30 cellular contexts compared by ENCODE assay signal in the genomic region with DNA sequence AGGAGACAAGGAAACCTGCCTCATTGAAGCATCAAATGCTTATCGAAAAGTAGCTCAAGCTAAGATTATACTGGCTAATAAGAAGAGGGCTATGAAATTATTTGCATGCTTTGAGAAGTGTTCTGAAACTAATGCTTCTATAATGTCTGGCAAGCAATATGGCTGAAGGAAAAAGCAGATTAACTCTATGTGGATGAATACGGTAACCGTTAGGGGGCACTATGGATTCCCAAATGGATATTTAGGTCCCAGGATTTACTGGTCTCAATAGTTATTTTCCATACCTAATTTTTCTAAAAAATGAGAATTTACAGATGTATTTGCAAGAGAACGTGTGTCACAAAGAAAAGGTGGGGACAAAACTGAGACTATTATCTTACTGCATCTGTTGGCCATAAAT. TPM values are rescaled to one million over a fixed set of nuclear protein-coding genes. Genes with fewer than 3 reads are reported as not detected.
DNase-seq lines count a peak whose midpoint lies in the region; ATAC-seq, FAIRE-seq and TF ChIP-seq lines count a peak whose summit lies in the region.
"Had no signal": no experiment of that assay in that cellular context is flagged by ENCODE, and none has a peak within 500 bp of the region (broad histone marks: within the 10 kb centered on the region; RNA-seq: fewer than 3 reads in every experiment).

No MANE protein-coding gene starts in this region.

- H3K27ac ChIP-seq in H1 (ENCODE audit: low read depth, low read length) (no peak overlapping the region), brain microvascular endothelial cell (no peak overlapping the region)
- H3K27ac ChIP-seq: HL-60, lower lobe of right lung, neutrophil had no signal

- H3K4ac ChIP-seq in H1 (replicated peaks; ENCODE audit: insufficient read length, low read depth, low read length) = no peak overlapping the region

- CTCF ChIA-PET in H1 (lab: Charles Lee; ENCODE audit: partially characterized antibody) = interaction anchor here (0.6 to 1.7 kb wide), 9 partner anchors 9 to 1669 kb away, joined by 3 to 6 read pairs (median 4); a partner anchor contains a TSS

- peak; percentile 4 for DNase-seq in NCI-H146 (lab: John Stamatoyannopoulos, UW)
- no peak for DNase-seq in NCI-H146 treated with DMSO at 0.1 percent for 48 hours (lab: John Stamatoyannopoulos, UW; ENCODE audit: unreplicated experiment)
- DNase-seq in NCI-H460 (ENCODE audit: extremely low read depth, low read depth) = peak; percentile 12
- no peak for DNase-seq in H1 (ENCODE audit: low read depth in 1 of 2, low spot score in 2 of 2)
- DNase-seq in osteocyte (ENCODE audit: extremely low spot score, unreplicated experiment) = no peak
- no peak for DNase-seq in left lobe of liver (ENCODE audit: low spot score)
- no peak for DNase-seq in brain microvascular endothelial cell
- DNase-seq: 8988T; activated CD4-positive, alpha-beta T cell treated with anti-CD3 and anti-CD28 coated beads for 4 hours; activated CD8-positive, alpha-beta memory T cell treated with anti-CD3 and anti-CD28 coated beads, Interleukin-2, amount 10 ng/mL, durations not matched to agents 7 days and 5 days; activated naive CD4-positive, alpha-beta T cell treated with anti-CD3 and anti-CD28 coated beads, Interleukin-2, amount 50 U/mL, for 16 hours; AML-193; aorta; cerebellar nuclear complex; DND-41; effector CD4-positive, alpha-beta T cell; lower lobe of right lung; MM.1S; NCI-H1417 treated with DMSO at 0.1 percent for 48 hours; SHP77 treated with DMSO at 0.1 percent for 48 hours; stimulated activated CD4-positive, alpha-beta T cell treated with anti-CD3 and anti-CD28 coated beads, Interleukin-2, amount 100 ng/mL, for 48 hours; stimulated activated naive CD8-positive, alpha-beta T cell treated with anti-CD3 and anti-CD28 coated beads, Interleukin-15, Interleukin-2, amounts not matched to agents 100 U/mL and 50 U/mL, for 24 hours; T-cell had no signal

- no peak overlapping the region for H3K18ac ChIP-seq in H1 (ENCODE audit: extremely low read depth, low read length)

- TF ChIP-seq RAD21 in H1 (IDR thresholded peaks at IDR 0.05 in 1 of 2, conservative IDR thresholded peaks at IDR 0.05 in 1 of 2; ENCODE audit: low read depth in 2 of 2, low read length in 2 of 2) = peak in 1 of 2 experiments; percentile 30; a peak in 1 of 4 replicates

- H3K23me2 ChIP-seq in H1 (ENCODE audit: low read depth, low read length) = no peaks in the 10 kb centered on the region

- H3K27me3 ChIP-seq in H1 (replicated peaks in 1 of 4; ENCODE audit: control insufficient read depth in 3 of 4, extremely low read depth in 1 of 4, insufficient read depth in 3 of 4, low read length in 3 of 4) (no peaks in the 10 kb centered on the region), brain microvascular endothelial cell (replicated peaks) (peaks cover 3% of the 10 kb centered on the region)

- no peak for TF ChIP-seq EP300 in H1 (IDR thresholded peaks at IDR 0.05; ENCODE audit: borderline replicate concordance in 1 of 2, low read depth in 2 of 2, low read length in 2 of 2)

- no peaks in the 10 kb centered on the region for H4K20me1 ChIP-seq in H1 (replicated peaks in 1 of 2; ENCODE audit: control insufficient read depth in 1 of 2, insufficient read depth in 2 of 2, low read length in 2 of 2)

- peak in 1 of 3 experiments; percentile 9; a peak in 1 of 4 replicates for TF ChIP-seq CTCF in H1 (IDR thresholded peaks at IDR 0.05; ENCODE audit: control extremely low read depth in 1 of 3, insufficient read depth in 1 of 3, low read depth in 1 of 3, low read length in 3 of 3)
- peak; percentile 18 for TF ChIP-seq CTCF in osteocyte (IDR thresholded peaks at IDR 0.05)
- TF ChIP-seq CTCF in brain microvascular endothelial cell (IDR thresholded peaks at IDR 0.05; ENCODE audit: low read depth, low read length, missing control alignments) = no peak

- no peak overlapping the region for H3K4me3 ChIP-seq in H1 (ENCODE audit: extremely low read depth in 1 of 4, insufficient read depth in 2 of 4, low read depth in 3 of 4, low read length in 4 of 4)
- no peak overlapping the region for H3K4me3 ChIP-seq in brain microvascular endothelial cell (ENCODE audit: low read depth, low read length)
- H3K4me3 ChIP-seq: lower lobe of right lung, smooth muscle cell had no signal

- H2BK5ac ChIP-seq in H1 (ENCODE audit: low read depth, low read length) = no peak overlapping the region

- H2BK120ac ChIP-seq in H1 (replicated peaks; ENCODE audit: low read depth, low read length) = no peak overlapping the region

- H3K9me3 ChIP-seq in H1 (ENCODE audit: insufficient read depth in 2 of 2, low read depth in 1 of 2, low read length in 1 of 2) = no peaks in the 10 kb centered on the region
- H3K9me3 ChIP-seq: lower lobe of right lung, neutrophil had no signal

- H4K5ac ChIP-seq in H1 (ENCODE audit: insufficient read length, low read depth, low read length) = no peak overlapping the region

- H3K4me3 Mint-ChIP-seq in osteocyte (ENCODE audit: unreplicated experiment) = no peak overlapping the region
- H3K4me3 Mint-ChIP-seq: activated CD8-positive, alpha-beta memory T cell treated with anti-CD3 and anti-CD28 coated beads, Interleukin-2, amount 10 ng/mL, durations not matched to agents 7 days and 5 days; activated T-helper 1 cell treated with anti-CD3 and anti-CD28 coated beads, Interleukin-12 subunit alpha, Interleukin-12 subunit beta, Interleukin-2, Interleukin-4 antibody, amounts not matched to agents 30 ng/mL and 10 ng/mL and 1 ng/mL, durations not matched to agents 14 hours and 24 hours and 36 hours; IgD-negative memory B cell; T-cell had no signal

- H3K4me1 ChIP-seq in H1 (replicated peaks in 1 of 4; ENCODE audit: control insufficient read depth in 3 of 4, insufficient read depth in 4 of 4, low read length in 3 of 4) = peaks cover 0 to 5% (median 2%) of the 10 kb centered on the region in 4 experiments; a peak in 2 of 7 replicates
- H3K4me1 ChIP-seq: lower lobe of right lung had no signal

- H3K27me3 Mint-ChIP-seq in osteocyte (ENCODE audit: unreplicated experiment) = peaks cover 60% of the 10 kb centered on the region

- no peak overlapping the region for H2BK15ac ChIP-seq in H1 (ENCODE audit: low read length)

- no peak overlapping the region for H2AFZ ChIP-seq in H1 (ENCODE audit: low read length)

- H3K36me3 ChIP-seq in H1 (ENCODE audit: control insufficient read depth in 2 of 4, insufficient read depth in 4 of 4, low read length in 3 of 4) (no peaks in the 10 kb centered on the region), brain microvascular endothelial cell (replicated peaks) (no peaks in the 10 kb centered on the region)
- H3K36me3 ChIP-seq: lower lobe of right lung, neutrophil had no signal

- no peak overlapping the region for H3K23ac ChIP-seq in H1 (ENCODE audit: insufficient read length)

- WGBS in H1 (ENCODE audit: extremely low coverage in 1 of 2, insufficient coverage in 1 of 2, insufficient read length in 1 of 2, insufficient replicate concordance in 2 of 2, low coverage in 1 of 2, low lambda C conversion rate in 2 of 2, missing lambda C conversion rate in 1 of 2), 2 experiments = 78% methylated on average over 4 of the region's 4 CpGs; no CpG with 5 or more reads in 1 of the 2 experiments

- H3K79me2 ChIP-seq in H1 (ENCODE audit: control insufficient read depth in 1 of 2, insufficient read depth in 2 of 2, low read length in 2 of 2) = no peaks in the 10 kb centered on the region

- ATAC-seq in left lobe of liver (no peak), HG03039 (IDR thresholded peaks at IDR 0.05; ENCODE audit: unreplicated experiment) (no peak)
- ATAC-seq: activated CD8-positive, alpha-beta memory T cell treated with anti-CD3 and anti-CD28 coated beads, Interleukin-2, amount 10 ng/mL, durations not matched to agents 7 days and 5 days; lower lobe of right lung; stimulated activated naive CD8-positive, alpha-beta T cell treated with anti-CD3 and anti-CD28 coated beads, Interleukin-15, Interleukin-2, amounts not matched to agents 100 U/mL and 50 U/mL, for 24 hours; T-cell had no signal

- no peak overlapping the region for H2BK20ac ChIP-seq in H1 (ENCODE audit: low read length)

- no peak overlapping the region for H4K8ac ChIP-seq in H1 (ENCODE audit: extremely low read depth, insufficient read depth, low read length)

- H4K91ac ChIP-seq in H1 (replicated peaks; ENCODE audit: insufficient read length, low read length) = no peak overlapping the region

- POLR2A ChIA-PET in H1 (lab: Charles Lee; ENCODE audit: partially characterized antibody) = no interaction called here

- in situ Hi-C loops in brain microvascular endothelial cell (cut with HindIII; ENCODE audit: low pct_ligation_motif_present, low sequenced_read_pairs) = no loop called here

- no peaks in the 10 kb centered on the region for H3K4me1 Mint-ChIP-seq in osteocyte (ENCODE audit: unreplicated experiment)
- H3K4me1 Mint-ChIP-seq: activated CD8-positive, alpha-beta memory T cell treated with anti-CD3 and anti-CD28 coated beads, Interleukin-2, amount 10 ng/mL, durations not matched to agents 7 days and 5 days; IgD-negative memory B cell; T-cell had no signal

- H3K4me2 ChIP-seq in H1 (ENCODE audit: insufficient read depth in 1 of 2, low read depth in 2 of 2, low read length in 2 of 2) = no peak overlapping the region
- H3K4me2 ChIP-seq: smooth muscle cell had no signal

- no peak overlapping the region for H2BK12ac ChIP-seq in H1 (ENCODE audit: low read depth, low read length)

- H2AK5ac ChIP-seq in H1 (ENCODE audit: low read depth, low read length) = no peak overlapping the region

- H3K9me3 Mint-ChIP-seq in osteocyte (ENCODE audit: unreplicated experiment) = no peaks in the 10 kb centered on the region
- H3K9me3 Mint-ChIP-seq: activated T-helper 1 cell treated with anti-CD3 and anti-CD28 coated beads, Interleukin-12 subunit alpha, Interleukin-12 subunit beta, Interleukin-2, Interleukin-4 antibody, amounts not matched to agents 30 ng/mL and 10 ng/mL and 1 ng/mL, durations not matched to agents 14 hours and 24 hours and 36 hours; IgD-negative memory B cell; T-cell had no signal

- no peak overlapping the region for H3K27ac Mint-ChIP-seq in osteocyte (ENCODE audit: unreplicated experiment)
- H3K27ac Mint-ChIP-seq: activated CD8-positive, alpha-beta memory T cell treated with anti-CD3 and anti-CD28 coated beads, Interleukin-2, amount 10 ng/mL, durations not matched to agents 7 days and 5 days; activated T-helper 1 cell treated with anti-CD3 and anti-CD28 coated beads, Interleukin-12 subunit alpha, Interleukin-12 subunit beta, Interleukin-2, Interleukin-4 antibody, amounts not matched to agents 30 ng/mL and 10 ng/mL and 1 ng/mL, durations not matched to agents 14 hours and 24 hours and 36 hours; IgD-negative memory B cell; T-cell had no signal

- H3K56ac ChIP-seq in H1 (replicated peaks; ENCODE audit: insufficient read length, low read depth, low read length) = no peak overlapping the region

- no peak overlapping the region for H3K9ac ChIP-seq in H1 (replicated peaks in 1 of 4; ENCODE audit: extremely low read depth in 1 of 4, low read depth in 3 of 4, low read length in 3 of 4)

- FAIRE-seq in H1 (lab: Jason Lieb, UNC) = no peak
- FAIRE-seq: keratinocyte had no signal

- H3K79me1 ChIP-seq in H1 (ENCODE audit: low read depth, low read length) = no peaks in the 10 kb centered on the region

- no peaks in the 10 kb centered on the region for H3K36me3 Mint-ChIP-seq in osteocyte (ENCODE audit: unreplicated experiment)
- H3K36me3 Mint-ChIP-seq: activated CD8-positive, alpha-beta memory T cell treated with anti-CD3 and anti-CD28 coated beads, Interleukin-2, amount 10 ng/mL, durations not matched to agents 7 days and 5 days; IgD-negative memory B cell; T-cell had no signal

- no peak overlapping the region for H3K14ac ChIP-seq in H1 (ENCODE audit: insufficient read length)

- no peak for TF ChIP-seq POLR2A in H1 (IDR thresholded peaks at IDR 0.05; ENCODE audit: control extremely low read depth in 1 of 2, low read depth in 2 of 2, low read length in 2 of 2)

RNA-seq across cellular contexts. Expression of a gene that starts 34.6 kb away (rescaled TPM):
- total RNA-seq in NCI-H460 (2014; rRNA removed; shearing (Covaris generic)) = 15.6 and 19.4 TPM in 2 replicates
- polyA plus RNA-seq in NCI-H460 (2014; cell fraction: nucleus; rRNA removed) = 7.2 and 9.1 TPM in 2 replicates
- 46.6 and 52.8 TPM in 2 replicates for total RNA-seq in H1 (2021; fragmentation: NEBNext Ultra II Directional; extraction: Animal tissue kit (Norgen Biotek cat#: 25700))
- polyA plus RNA-seq in H1 (2011; rRNA removed) = 2.1 and 3.7 TPM in 2 replicates
- polyA plus RNA-seq in H1 (2011; cell fraction: cytosol; rRNA removed) = 4.9 TPM
- 3.5 TPM for polyA plus RNA-seq in H1 (2011; cell fraction: nucleus; rRNA removed)
- 19.5 to 25.2 TPM (median 22.0 TPM) in 4 replicates for polyA plus RNA-seq in H1 (2012, experiment 1 of 2)
- polyA plus RNA-seq in H1 (2012, experiment 2 of 2) = 0.83 TPM
- polyA plus RNA-seq in H1 (2013, experiment 1 of 2) = 93.3 TPM
- polyA plus RNA-seq in H1 (2013, experiment 2 of 2) = 92.9 TPM
- polyA minus RNA-seq in H1 (2011; rRNA and poly(A)+ RNA removed) = 6.3 and 7.3 TPM in 2 replicates
- polyA minus RNA-seq in H1 (2011; cell fraction: cytosol; rRNA and poly(A)+ RNA removed) = 6.0 TPM
- polyA minus RNA-seq in H1 (2011; cell fraction: nucleus; rRNA and poly(A)+ RNA removed) = 17.8 TPM
- total RNA-seq in osteocyte (18.8 and 20.3 TPM in 2 replicates), left lobe of liver (4.7 TPM)

Comparison
In these comparisons a context has a peak if more than half of its experiments do, and no peak if none do; other contexts are left out.
1. DNase-seq: peak in NCI-H146 (single experiment) and NCI-H460 (single experiment); none in NCI-H146 treated with DMSO at 0.1 percent for 48 hours (single experiment), H1 (0 of 2), osteocyte (single experiment), left lobe of liver (single experiment) and brain microvascular endothelial cell (single experiment).